Comparison of ENCODE assay signal across 9 cellular contexts in genomic region chr1:31753623-31754349, GRCh38. TPM values are rescaled to one million over a fixed set of nuclear protein-coding genes. Genes with fewer than 3 reads are reported as not detected.
A peak's percentile ranks its signal among the peaks of the same experiment; 100 is the strongest.
DNase-seq lines count a peak whose midpoint lies in the region; ATAC-seq, FAIRE-seq and TF ChIP-seq lines count a peak whose summit lies in the region.
"Had no signal": no experiment of that assay in that cellular context is flagged by ENCODE, and none has a peak within 500 bp of the region (broad histone marks: within the 10 kb centered on the region; RNA-seq: fewer than 3 reads in every experiment).

No MANE protein-coding gene starts in this region.

- H3K4me1 ChIP-seq in breast epithelium: peaks cover 2 to 4% of the 10 kb centered on the region in 2 donors
- H3K4me1 ChIP-seq in K562 (replicated peaks in 1 of 2; ENCODE audit: control insufficient read depth in 2 of 2, insufficient read depth in 2 of 2, low read length in 2 of 2): peaks cover 0 to 25% of the 10 kb centered on the region in 2 experiments; a peak in 2 of 5 replicates
- H3K4me1 ChIP-seq in endodermal cell (ENCODE audit: control insufficient read depth, insufficient read depth, low read length): peaks cover 5% of the 10 kb centered on the region
- peaks cover 6% of the 10 kb centered on the region for H3K4me1 ChIP-seq in suprapubic skin

- no peak for FAIRE-seq in K562 (lab: Jason Lieb, UNC)

- H3K4me3 ChIP-seq in breast epithelium (no peak overlapping the region), K562 (no peak overlapping the region), endodermal cell (ENCODE audit: low read length) (no peak overlapping the region), suprapubic skin (no peak overlapping the region)

- no peaks in the 10 kb centered on the region for H3K9me1 ChIP-seq in K562 (ENCODE audit: control insufficient read depth, insufficient read depth, low read length)

- H3K4me1 Mint-ChIP-seq in MCF 10A (ENCODE audit: insufficient read depth, unreplicated experiment) (peaks cover 56% of the 10 kb centered on the region), endodermal cell (peaks cover 5% of the 10 kb centered on the region)

- no peak overlapping the region for H2AFZ ChIP-seq in K562 (ENCODE audit: low read depth, low read length)

- H3K79me2 ChIP-seq in K562 (ENCODE audit: control insufficient read depth, insufficient read depth, low read length): no peaks in the 10 kb centered on the region

- no peak for TF ChIP-seq EP300 in K562 (IDR thresholded peaks at IDR 0.05; ENCODE audit: low read length)
- no peak for TF ChIP-seq EP300 in suprapubic skin (IDR thresholded peaks at IDR 0.05)

- H4K20me1 ChIP-seq in K562 (replicated peaks; ENCODE audit: control insufficient read depth, insufficient read depth, low read length): peaks cover 48% of the 10 kb centered on the region

- no TSS peak for BruUV-seq in MCF 10A (replicated peaks; lab: Mats Ljungman, UMichigan)
- BruUV-seq in K562 (replicated peaks; lab: Mats Ljungman, UMichigan): no TSS peak

- ATAC-seq in K562: no peak

- TF ChIP-seq RAD21 in K562 (CRISPR knock-in tag; conservative IDR thresholded peaks at IDR 0.05 in 1 of 2, IDR thresholded peaks at IDR 0.05 in 1 of 2): no peak

- WGBS in K562 (ENCODE audit: insufficient coverage, low coverage, missing lambda C conversion rate): 6% methylated on average over 10 of the region's 10 CpGs
- WGBS in endodermal cell (ENCODE audit: insufficient coverage in 1 of 2, insufficient read length in 1 of 2), 2 experiments: 92 to 94% methylated on average over 8 to 10 of the region's 10 CpGs
- WGBS in suprapubic skin: 49% methylated on average over 8 of the region's 10 CpGs

- H3K27me3 ChIP-seq in breast epithelium (no peaks in the 10 kb centered on the region), K562 (ENCODE audit: control insufficient read depth in 2 of 2, insufficient read depth in 2 of 2, low read length in 2 of 2) (peaks cover 29 to 82% of the 10 kb centered on the region in 2 experiments; a peak in 4 of 5 replicates), layer of hippocampus (ENCODE audit: control insufficient read depth, insufficient read depth, low read length) (no peaks in the 10 kb centered on the region), endodermal cell (ENCODE audit: control insufficient read depth, insufficient read depth, low read length, poor library complexity, severe bottlenecking) (no peaks in the 10 kb centered on the region), suprapubic skin (no peaks in the 10 kb centered on the region)

- H3K36me3 ChIP-seq in breast epithelium (no peaks in the 10 kb centered on the region), K562 (ENCODE audit: control insufficient read depth, insufficient read depth, low read length) (no peaks in the 10 kb centered on the region), endodermal cell (ENCODE audit: control insufficient read depth, insufficient read depth, low read length) (no peaks in the 10 kb centered on the region), suprapubic skin (no peaks in the 10 kb centered on the region)

- POLR2A ChIA-PET in MCF 10A (lab: Yijun Ruan, JAX): interaction anchor here (0.6 to 2.9 kb wide), 15 partner anchors 9 to 266 kb away, joined by 3 to 17 read pairs (median 4); partner anchors contain the start of genes PEF1 and PTP4A2
- POLR2A ChIA-PET in K562 (lab: Yijun Ruan, JAX): interaction anchor here (0.6 to 0.8 kb wide), 2 partner anchors 72 to 120 kb away, joined by 3 read pairs; no protein-coding TSS in a partner anchor

- H3K9me3 ChIP-seq in breast epithelium (no peaks in the 10 kb centered on the region), K562 (replicated peaks; ENCODE audit: control insufficient read depth, insufficient read depth, low read depth, low read length) (no peaks in the 10 kb centered on the region), endodermal cell (ENCODE audit: control insufficient read depth, low read length) (no peaks in the 10 kb centered on the region), suprapubic skin (no peaks in the 10 kb centered on the region)

- TF ChIP-seq POLR2A in breast epithelium (IDR thresholded peaks at IDR 0.05): no peak
- no peak for TF ChIP-seq POLR2A in K562 (conservative IDR thresholded peaks at IDR 0.05)
- no peak for TF ChIP-seq POLR2A in suprapubic skin (IDR thresholded peaks at IDR 0.05)

- H3K27ac Mint-ChIP-seq in MCF 10A (ENCODE audit: low read depth, unreplicated experiment) (peak overlapping the region; percentile 85), endodermal cell (no peak overlapping the region)
- H3K27ac Mint-ChIP-seq: dendritic cell treated with granulocyte-macrophage colony-stimulating factor and Interleukin-4, amounts not matched to agents 40 ng/mL and 50 ng/mL, for 4 days had no signal

- H3K4me2 ChIP-seq in K562 (ENCODE audit: insufficient read depth, low read length): no peak overlapping the region

- CTCF ChIA-PET in MCF 10A (lab: Yijun Ruan, JAX) (interaction anchor here (0.6 to 1.4 kb wide), 7 partner anchors 8 to 343 kb away, joined by 3 to 8 read pairs (median 4); no protein-coding TSS in a partner anchor), K562 (lab: Yijun Ruan, JAX; ENCODE audit: low intra/inter-chr PET ratio) (no interaction called here)

- in situ Hi-C loops in K562 (cut with MboI): no loop called here

- no peaks in the 10 kb centered on the region for H3K27me3 Mint-ChIP-seq in MCF 10A (ENCODE audit: insufficient read depth, unreplicated experiment)
- H3K27me3 Mint-ChIP-seq in endodermal cell (ENCODE audit: insufficient read depth): no peaks in the 10 kb centered on the region

- H3K4me3 Mint-ChIP-seq in MCF 10A (ENCODE audit: unreplicated experiment) (peak overlapping the region; percentile 3), endodermal cell (no peak overlapping the region)
- H3K4me3 Mint-ChIP-seq: dendritic cell treated with granulocyte-macrophage colony-stimulating factor and Interleukin-4, amounts not matched to agents 40 ng/mL and 50 ng/mL, for 4 days had no signal

- TF ChIP-seq CTCF in MCF 10A (IDR thresholded peaks at IDR 0.05; ENCODE audit: unreplicated experiment) (no peak), breast epithelium (IDR thresholded peaks at IDR 0.05) (no peak), K562 (IDR thresholded peaks at IDR 0.05 in 2 of 3, conservative IDR thresholded peaks at IDR 0.05 in 1 of 3; ENCODE audit: insufficient read depth in 2 of 3, low read depth in 1 of 3, low read length in 3 of 3) (no peak), endodermal cell (conservative IDR thresholded peaks at IDR 0.05) (no peak), suprapubic skin (IDR thresholded peaks at IDR 0.05) (no peak)

- no peaks in the 10 kb centered on the region for H3K9me3 Mint-ChIP-seq in MCF 10A (ENCODE audit: unreplicated experiment)
- no peaks in the 10 kb centered on the region for H3K9me3 Mint-ChIP-seq in endodermal cell
- H3K9me3 Mint-ChIP-seq: dendritic cell treated with granulocyte-macrophage colony-stimulating factor and Interleukin-4, amounts not matched to agents 40 ng/mL and 50 ng/mL, for 4 days had no signal

- H3K36me3 Mint-ChIP-seq in MCF 10A (ENCODE audit: insufficient read depth, unreplicated experiment): no peaks in the 10 kb centered on the region
- H3K36me3 Mint-ChIP-seq in endodermal cell (ENCODE audit: low read depth): no peaks in the 10 kb centered on the region

- H3K9ac ChIP-seq in K562 (ENCODE audit: insufficient read depth in 1 of 2, low read depth in 2 of 2, low read length in 2 of 2) (peak overlapping the region in 1 of 2 experiments; percentile 3; a peak in 1 of 4 replicates), endodermal cell (ENCODE audit: extremely low read depth, low read length, poor library complexity, severe bottlenecking) (no peak overlapping the region)

- peak overlapping the region in 1 of 2 donors; percentile 25 for H3K27ac ChIP-seq in breast epithelium
- H3K27ac ChIP-seq in K562 (ENCODE audit: extremely low read depth, low read depth, low read length): no peak overlapping the region
- peak overlapping the region; percentile 93 for H3K27ac ChIP-seq in layer of hippocampus (ENCODE audit: low read depth, low read length)
- no peak overlapping the region for H3K27ac ChIP-seq in endodermal cell (ENCODE audit: low read depth, low read length)
- H3K27ac ChIP-seq in suprapubic skin: no peak overlapping the region

- peak; percentile 80 for DNase-seq in MCF 10A (ENCODE audit: unreplicated experiment)
- no peak for DNase-seq in breast epithelium (ENCODE audit: low spot score in 2 of 2)
- no peak for DNase-seq in K562 (ENCODE audit: extremely low read depth in 1 of 4, low spot score in 3 of 4)
- DNase-seq in endodermal cell: no peak
- no peak for DNase-seq in epidermal melanocyte (ENCODE audit: insufficient read length, low spot score)
- no peak for DNase-seq in suprapubic skin (ENCODE audit: low spot score in 2 of 2)
- no peak for DNase-seq in activated CD4-positive, alpha-beta T cell treated with anti-CD3 and anti-CD28 coated beads, Interleukin-2, amount 50 U/mL, for 48 hours

- intact Hi-C loops in MCF 10A (cut with micrococcal nuclease) (no loop called here), breast epithelium (cut with DNase I; ENCODE audit: low total_unique reads) (no loop called here), K562 (cut with micrococcal nuclease) (no loop called here)

RNA-seq across cellular contexts. Expression of gene ADGRB2, which starts 10.4 kb away (rescaled TPM):
- total RNA-seq in MCF 10A (2022) (1.5 and 1.7 TPM in 2 replicates), breast epithelium (1 to 10 TPM; 1.3 to 4.9 (median 2.9) TPM), K562 (2014; rRNA removed) (0.23 and 0.33 TPM in 2 replicates), K562 (2014; rRNA removed; fragmentation: Illumina TruSeq; extraction: Trizol) (0.04 TPM in 1 of 2 replicates, not detected in the other), K562 (2015; rRNA removed; fragmentation: Illumina TruSeq; extraction: Trizol) (0.22 and 0.23 TPM in 2 replicates), K562 (2021) (0.22 and 0.34 TPM in 2 replicates), endodermal cell (10 to 100 TPM; 13.1 to 22.7 TPM), suprapubic skin (1 to 10 TPM; 1.4 to 6.0 (median 2.5) TPM)
- total RNA-seq in K562 (2011; cell fraction: chromatin; rRNA removed; ENCODE audit: low replicate concordance): 0.42 and 2.8 TPM in 2 replicates
- 1.2 and 2.5 TPM in 2 replicates for total RNA-seq in K562 (2011; cell fraction: nucleolus; rRNA removed)
- 0.31 and 0.44 TPM in 2 replicates for total RNA-seq in K562 (2011; cell fraction: nucleoplasm; rRNA removed)
- polyA plus RNA-seq in K562 (2011; rRNA removed) (0.14 and 0.38 TPM in 2 replicates), K562 (2014; fragmentation: Illumina TruSeq; extraction: Trizol) (0.07 and 0.11 TPM in 2 replicates), K562 (2014; fragmentation: Nextera tagmentation; extraction: Ambion mirVana) (not detected), K562 (2014; rRNA removed) (0.18 and 0.20 TPM in 2 replicates)
- 0.27 and 0.35 TPM in 2 replicates for polyA plus RNA-seq in K562 (2011; cell fraction: cytosol; rRNA removed)
- polyA plus RNA-seq in K562 (2011; cell fraction: nucleus; rRNA removed): 2.0 and 3.4 TPM in 2 replicates
- polyA plus RNA-seq in K562 (2012): 0.17 and 0.54 TPM in 2 replicates
- 0.09 and 0.53 TPM in 2 replicates for polyA minus RNA-seq in K562 (2011; rRNA and poly(A)+ RNA removed)
- 1.2 TPM in 1 of 2 replicates, not detected in the other for polyA minus RNA-seq in K562 (2011; cell fraction: cytosol; rRNA and poly(A)+ RNA removed)
- polyA minus RNA-seq in K562 (2011; cell fraction: nucleus; rRNA and poly(A)+ RNA removed): 0.67 and 1.7 TPM in 2 replicates
- 37.3 TPM for polyA plus RNA-seq in endodermal cell (2013, experiment 1 of 2)
- 34.7 TPM for polyA plus RNA-seq in endodermal cell (2013, experiment 2 of 2)

RNA-seq across cellular contexts. Expression of gene COL16A1, which starts 50.0 kb away (rescaled TPM):
- total RNA-seq in MCF 10A (2022) (42.1 and 49.1 TPM in 2 replicates), breast epithelium (10 to 100 TPM; 55.2 to 79.5 (median 58.7) TPM), K562 (2014; rRNA removed) (0.04 TPM in 1 of 2 replicates, not detected in the other), K562 (2014; rRNA removed; fragmentation: Illumina TruSeq; extraction: Trizol) (not detected in 2 replicates), K562 (2015; rRNA removed; fragmentation: Illumina TruSeq; extraction: Trizol) (0.08 TPM in 1 of 2 replicates, not detected in the other), K562 (2021) (0.54 and 0.60 TPM in 2 replicates), endodermal cell (1 to 10 TPM; 7.4 to 9.9 TPM), suprapubic skin (100 to 1,000 TPM in 2 of 4 donors, 10 to 100 TPM in 2; 41.6 to 188 (median 93.1) TPM)
- total RNA-seq in K562 (2011; cell fraction: chromatin; rRNA removed; ENCODE audit: low replicate concordance): 0.44 TPM in 1 of 2 replicates, not detected in the other
- total RNA-seq in K562 (2011; cell fraction: nucleolus; rRNA removed): 0.13 and 0.17 TPM in 2 replicates
- not detected in 2 replicates for total RNA-seq in K562 (2011; cell fraction: nucleoplasm; rRNA removed)
- polyA plus RNA-seq in K562 (2011; rRNA removed) (0.11 TPM in 1 of 2 replicates, not detected in the other), K562 (2014; fragmentation: Illumina TruSeq; extraction: Trizol) (not detected in 2 replicates), K562 (2014; fragmentation: Nextera tagmentation; extraction: Ambion mirVana) (not detected), K562 (2014; rRNA removed) (0.11 TPM in 1 of 2 replicates, not detected in the other)
- polyA plus RNA-seq in K562 (2011; cell fraction: cytosol; rRNA removed): not detected in 2 replicates
- 0.31 and 0.36 TPM in 2 replicates for polyA plus RNA-seq in K562 (2011; cell fraction: nucleus; rRNA removed)
- 0.37 TPM in 1 of 2 replicates, not detected in the other for polyA plus RNA-seq in K562 (2012)
- polyA minus RNA-seq in K562 (2011; rRNA and poly(A)+ RNA removed): not detected in 2 replicates
- not detected in 2 replicates for polyA minus RNA-seq in K562 (2011; cell fraction: cytosol; rRNA and poly(A)+ RNA removed)
- not detected in 2 replicates for polyA minus RNA-seq in K562 (2011; cell fraction: nucleus; rRNA and poly(A)+ RNA removed)
- 3.6 TPM for polyA plus RNA-seq in endodermal cell (2013, experiment 1 of 2)
- 2.7 TPM for polyA plus RNA-seq in endodermal cell (2013, experiment 2 of 2)

Comparison
In these comparisons a context has a peak if more than half of its experiments do, and no peak if none do; other contexts are left out.
1. RNA of gene COL16A1, which starts 50.0 kb away (total RNA-seq): 41.6 to 188 TPM in suprapubic skin, 55.2 to 79.5 TPM in breast epithelium, 42.1 to 49.1 TPM in MCF 10A and 7.4 to 9.9 TPM in endodermal cell; 0.04 to 0.60 TPM in K562; every median in the first group is over 4 times any median in the second.